8 cellular contexts compared by ENCODE assay signal in genomic region chr6:29887330-29887818, GRCh38. TPM values are rescaled to one million over a fixed set of nuclear protein-coding genes. Genes with fewer than 3 reads are reported as not detected.
DNase-seq lines count a peak whose midpoint lies in the region; TF ChIP-seq lines count a peak whose summit lies in the region.

No MANE protein-coding gene starts in this region.

- no peaks in the 10 kb centered on the region for H4K20me1 ChIP-seq in OCI-LY3 (ENCODE audit: insufficient read depth, low read length)

- no peaks in the 10 kb centered on the region for H3K27me3 ChIP-seq in GM06990 (replicated peaks; ENCODE audit: control insufficient read depth, insufficient read depth, low read length)
- no peaks in the 10 kb centered on the region for H3K27me3 ChIP-seq in OCI-LY3 (ENCODE audit: low read depth, low read length)
- no peaks in the 10 kb centered on the region for H3K27me3 ChIP-seq in adrenal gland
- H3K27me3 ChIP-seq in skeletal muscle satellite cell (ENCODE audit: control insufficient read depth, insufficient read depth, low read length), result peaks cover 21% of the 10 kb centered on the region

- TF ChIP-seq POLR2A in adrenal gland (IDR thresholded peaks at IDR 0.05), result no peak

- H3K4me2 ChIP-seq in OCI-LY3 (ENCODE audit: low read length) (no peak overlapping the region), skeletal muscle satellite cell (ENCODE audit: low read length) (peak overlapping the region; percentile 81)

- no peak overlapping the region for H2AFZ ChIP-seq in OCI-LY3 (ENCODE audit: low read depth, low read length)

- H3K4me1 ChIP-seq in OCI-LY3 (ENCODE audit: low read length) (peaks cover 10% of the 10 kb centered on the region), adrenal gland (replicated peaks in 1 of 2) (peaks cover 0 to 5% of the 10 kb centered on the region in 2 donors), skeletal muscle satellite cell (ENCODE audit: control insufficient read depth, insufficient read depth, low read length) (no peaks in the 10 kb centered on the region)

- no peaks in the 10 kb centered on the region for H3K36me3 ChIP-seq in GM06990 (ENCODE audit: control insufficient read depth, insufficient read depth, low read length)
- H3K36me3 ChIP-seq in OCI-LY3 (replicated peaks; ENCODE audit: low read depth, low read length), result no peaks in the 10 kb centered on the region
- no peaks in the 10 kb centered on the region for H3K36me3 ChIP-seq in adrenal gland (replicated peaks in 1 of 2)
- H3K36me3 ChIP-seq in skeletal muscle satellite cell (ENCODE audit: insufficient read depth, low read length), result no peaks in the 10 kb centered on the region

- peak overlapping the region; percentile 73 for H3K4me3 ChIP-seq in GM06990 (replicated peaks; ENCODE audit: low read depth, low read length)
- H3K4me3 ChIP-seq in HFF-Myc (replicated peaks; ENCODE audit: low read depth, low read length), result peak overlapping the region; percentile 44
- H3K4me3 ChIP-seq in OCI-LY3 (ENCODE audit: low read length), result no peak overlapping the region
- peak overlapping the region in 2 of 4 donors; percentile 51 to 63 for H3K4me3 ChIP-seq in adrenal gland
- peak overlapping the region; percentile 68 for H3K4me3 ChIP-seq in skeletal muscle satellite cell (ENCODE audit: low read length)

- no peak overlapping the region for H3K27ac ChIP-seq in OCI-LY3 (ENCODE audit: low read length)
- peak overlapping the region in 3 of 5 donors; percentile 86 to 95 (median 95) for H3K27ac ChIP-seq in adrenal gland

- H3K9ac ChIP-seq in OCI-LY3 (ENCODE audit: low read length) (0 out of 2 replicates have a peak overlapping the region, but pooled peaks have one; percentile 41), skeletal muscle satellite cell (ENCODE audit: low read depth, low read length) (peak overlapping the region; percentile 37)

- intact Hi-C loops in adrenal gland (cut with DNase I), result no loop called here

- peak; percentile 42 for DNase-seq in GM06990 (ENCODE audit: extremely low read depth, insufficient read length)
- no peak for DNase-seq in HFF-Myc (ENCODE audit: extremely low read depth, low read depth)
- DNase-seq in adrenal gland, result peak in 6 of 7 donors; percentile 48 to 77 (median 58)
- DNase-seq in hepatic stellate cell (ENCODE audit: low spot score), result peak; percentile 24
- DNase-seq in NCI-H1694 treated with DMSO at 0.1 percent for 48 hours (lab: John Stamatoyannopoulos, UW), result no peak
- DNase-seq in NCI-H2081 treated with DMSO at 0.1 percent for 48 hours (lab: John Stamatoyannopoulos, UW), result no peak

- no peak for TF ChIP-seq CTCF in GM06990 (IDR thresholded peaks at IDR 0.05; ENCODE audit: insufficient read depth, low read length, poor library complexity, severe bottlenecking)
- no peak for TF ChIP-seq CTCF in HFF-Myc (IDR thresholded peaks at IDR 0.05; ENCODE audit: low read depth, low read length, missing control alignments)
- no peak for TF ChIP-seq CTCF in OCI-LY3 (IDR thresholded peaks at IDR 0.05; ENCODE audit: low read depth, low read length)
- no peak for TF ChIP-seq CTCF in adrenal gland (IDR thresholded peaks at IDR 0.05)

- H3K9me3 ChIP-seq in OCI-LY3 (ENCODE audit: insufficient read depth, low read length), result no peaks in the 10 kb centered on the region
- no peaks in the 10 kb centered on the region for H3K9me3 ChIP-seq in adrenal gland (replicated peaks in 1 of 3)
- H3K9me3 ChIP-seq in skeletal muscle satellite cell (replicated peaks; ENCODE audit: low read length), result no peaks in the 10 kb centered on the region

- no peaks in the 10 kb centered on the region for H3K79me2 ChIP-seq in OCI-LY3 (ENCODE audit: low read length)

- 1 to 8% (median 2%) methylated on average over 7 to 28 of the region's 28 CpGs for WGBS in adrenal gland, 4 donors

RNA-seq across cellular contexts. Expression of gene HLA-A, which starts 55.0 kb away (rescaled TPM):
- 1,000 to 10,000 TPM in 7 of 8 donors, 100 to 1,000 TPM in 1; 801 to 2,952 (median 1,268) TPM for total RNA-seq in adrenal gland
- polyA plus RNA-seq in adrenal gland, result 1,000 to 10,000 TPM in 2 of 3 donors, 100 to 1,000 TPM in 1; 341 to 1,363 (median 1,237) TPM
- 107 and 183 TPM in 2 replicates for total RNA-seq in skeletal muscle satellite cell (2012; rRNA removed)

RNA-seq across cellular contexts. Expression of gene HLA-G, which starts 59.7 kb away (rescaled TPM):
- total RNA-seq in adrenal gland, result 1 to 10 TPM in 1 of 8 donors, under 1 TPM in 4, not detected in 3; 0.14 to 1.6 (median 0.32) TPM
- polyA plus RNA-seq in adrenal gland, result not detected
- total RNA-seq in skeletal muscle satellite cell (2012; rRNA removed), result 0.25 and 0.87 TPM in 2 replicates

Comparison
In these comparisons a context has a peak if more than half of its experiments do, and no peak if none do; other contexts are left out.
1. DNase-seq: peak in GM06990 (single experiment), adrenal gland (6 of 7) and hepatic stellate cell (single experiment); none in HFF-Myc (single experiment), NCI-H1694 treated with DMSO at 0.1 percent for 48 hours (single experiment) and NCI-H2081 treated with DMSO at 0.1 percent for 48 hours (single experiment).